ENCODE assay signal across 17 cellular contexts in the genomic region with DNA sequence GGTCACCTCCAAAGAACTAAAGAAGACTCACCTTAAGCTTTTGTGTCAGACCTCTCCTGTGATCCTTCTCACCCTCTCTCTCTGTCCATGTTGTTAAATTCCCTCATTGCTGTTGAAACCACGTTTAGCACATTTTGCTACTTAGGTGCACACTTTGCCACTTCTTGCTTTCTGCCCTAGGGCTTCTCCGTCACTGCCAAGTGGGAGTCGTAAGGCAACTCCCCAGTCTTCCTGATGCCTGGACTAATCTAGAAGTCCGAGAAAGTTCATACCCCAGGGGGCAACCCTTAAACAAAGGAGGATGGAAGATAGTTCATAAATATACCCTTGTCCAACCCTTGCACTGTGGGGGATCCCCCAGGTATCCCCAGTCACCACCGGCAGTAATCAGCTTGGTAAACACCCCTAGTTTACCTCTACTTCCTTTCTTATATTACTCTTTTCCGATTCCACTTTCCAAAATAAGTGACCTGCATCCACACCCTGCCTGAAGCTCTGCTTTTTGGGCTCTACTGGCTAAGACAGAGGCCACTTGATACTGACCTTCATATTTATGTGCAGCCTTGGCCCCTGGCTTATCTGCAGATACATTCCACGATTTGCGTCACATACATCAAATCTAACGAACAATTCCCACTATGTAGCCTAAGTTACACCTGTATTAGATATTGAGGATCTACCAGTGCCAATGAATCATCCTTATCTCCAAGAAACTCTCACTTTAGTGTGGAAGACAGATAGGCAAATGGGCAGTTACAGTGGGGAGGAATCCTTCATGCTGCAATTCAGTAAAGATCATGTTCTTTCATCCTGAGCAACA.
DNase-seq lines count a peak whose midpoint lies in the region; TF ChIP-seq lines count a peak whose summit lies in the region.
"Had no signal": no experiment of that assay in that cellular context is flagged by ENCODE, and none has a peak within 500 bp of the region (broad histone marks: within the 10 kb centered on the region; RNA-seq: fewer than 3 reads in every experiment).

No MANE protein-coding gene starts in this region.

- no peak overlapping the region for H2AFZ ChIP-seq in fibroblast of lung (ENCODE audit: low read length)
- no peak overlapping the region for H2AFZ ChIP-seq in smooth muscle cell (ENCODE audit: low read depth)

- H3K4me2 ChIP-seq in BLaER1 treated with 17β-estradiol and CSF1 and Interleukin-3, amounts not matched to agents 10 nM and 100 nM: peak overlapping the region in 10 of 11 experiments; percentile 25 to 73 (median 54); a peak in 18 of 22 replicates
- no peak overlapping the region for H3K4me2 ChIP-seq in fibroblast of lung (ENCODE audit: extremely low read depth, insufficient read depth, low read length)
- H3K4me2 ChIP-seq in smooth muscle cell: no peak overlapping the region

- no peak for TF ChIP-seq CTCF in HFFc6 (IDR thresholded peaks at IDR 0.05)
- no peak for TF ChIP-seq CTCF in fibroblast of lung (conservative IDR thresholded peaks at IDR 0.05 in 1 of 2, IDR thresholded peaks at IDR 0.05 in 1 of 2; ENCODE audit: low read depth in 1 of 2, low read length in 2 of 2)
- TF ChIP-seq CTCF in smooth muscle cell (IDR thresholded peaks at IDR 0.05; ENCODE audit: borderline replicate concordance, insufficient read depth, poor library complexity, severe bottlenecking): no peak

- H3K36me3 ChIP-seq in BLaER1 treated with 17β-estradiol and CSF1 and Interleukin-3, amounts not matched to agents 10 nM and 100 nM: no peaks in the 10 kb centered on the region
- H3K36me3 ChIP-seq in fibroblast of lung (ENCODE audit: control insufficient read depth, insufficient read depth, low read length): no peaks in the 10 kb centered on the region
- no peaks in the 10 kb centered on the region for H3K36me3 ChIP-seq in smooth muscle cell (ENCODE audit: low read depth)
- H3K36me3 ChIP-seq: heart right ventricle, thoracic aorta, WERI-Rb-1 had no signal

- peak overlapping the region in 1 of 11 experiments; percentile 24; a peak in 1 of 22 replicates for H3K9ac ChIP-seq in BLaER1 treated with 17β-estradiol and CSF1 and Interleukin-3, amounts not matched to agents 10 nM and 100 nM
- no peak overlapping the region for H3K9ac ChIP-seq in fibroblast of lung (ENCODE audit: insufficient read depth, low read length)
- H3K9ac ChIP-seq in smooth muscle cell (ENCODE audit: low read depth): no peak overlapping the region

- peak overlapping the region in 8 of 11 experiments; percentile 21 to 67 (median 49); a peak in 14 of 22 replicates for H3K27ac ChIP-seq in BLaER1 treated with 17β-estradiol and CSF1 and Interleukin-3, amounts not matched to agents 10 nM and 100 nM
- H3K27ac ChIP-seq in fibroblast of lung (ENCODE audit: insufficient read depth, low read length) (peak overlapping the region; percentile 31), smooth muscle cell (ENCODE audit: low read depth) (no peak overlapping the region)
- H3K27ac ChIP-seq: body of pancreas, heart right ventricle, thoracic aorta, WERI-Rb-1 had no signal

- DNase-seq in HFFc6: no peak
- no peak for DNase-seq in activated T-helper 1 cell treated with anti-CD3 and anti-CD28 coated beads, Interleukin-12 subunit alpha, Interleukin-12 subunit beta, Interleukin-2, Interleukin-4 antibody, amounts not matched to agents 30 ng/mL and 10 ng/mL and 1 ng/mL, durations not matched to agents 14 hours and 24 hours and 36 hours (ENCODE audit: low spot score)
- no peak for DNase-seq in fibroblast of lung (ENCODE audit: low read depth in 2 of 2)
- DNase-seq in smooth muscle cell (lab: John Stamatoyannopoulos, UW; ENCODE audit: unreplicated experiment): no peak
- DNase-seq in NOMO-1 treated with DMSO at 0.1 percent for 48 hours (lab: John Stamatoyannopoulos, UW; ENCODE audit: unreplicated experiment): no peak
- no peak for DNase-seq in AML-193 (lab: John Stamatoyannopoulos, UW)
- DNase-seq: CD8-positive, alpha-beta memory T cell; NCI-H1048; small intestine; stimulated activated naive B cell treated with anti-CD40 and anti-IgM and Interleukin-4, amounts not matched to agents 10 μg/mL and 1 μg/mL and 100 μg/mL, for 72 hours; T-helper 9 cell; WERI-Rb-1 had no signal

- H4K20me1 ChIP-seq in BLaER1 treated with 17β-estradiol and CSF1 and Interleukin-3, amounts not matched to agents 10 nM and 100 nM: no peaks in the 10 kb centered on the region
- H4K20me1 ChIP-seq in fibroblast of lung (ENCODE audit: control insufficient read depth, extremely low read depth, insufficient read depth, low read length) (no peaks in the 10 kb centered on the region), smooth muscle cell (ENCODE audit: low read depth) (no peaks in the 10 kb centered on the region)

- no peaks in the 10 kb centered on the region for H3K9me3 ChIP-seq in BLaER1 treated with 17β-estradiol and CSF1 and Interleukin-3, amounts not matched to agents 10 nM and 100 nM (replicated peaks in 1 of 11)
- H3K9me3 ChIP-seq in fibroblast of lung (ENCODE audit: control insufficient read depth, insufficient read depth, low read depth, low read length) (no peaks in the 10 kb centered on the region), smooth muscle cell (replicated peaks; ENCODE audit: low read depth) (no peaks in the 10 kb centered on the region)
- H3K9me3 ChIP-seq: body of pancreas, heart right ventricle, thoracic aorta had no signal

- no peaks in the 10 kb centered on the region for H3F3A ChIP-seq in smooth muscle cell (ENCODE audit: low read depth)

- H3K4me3 Mint-ChIP-seq in HFFc6: peak overlapping the region; percentile 16; the same call in 1 of the 2 replicates
- peak overlapping the region; percentile 48 for H3K4me3 Mint-ChIP-seq in activated T-helper 1 cell treated with anti-CD3 and anti-CD28 coated beads, Interleukin-12 subunit alpha, Interleukin-12 subunit beta, Interleukin-2, Interleukin-4 antibody, amounts not matched to agents 30 ng/mL and 10 ng/mL and 1 ng/mL, durations not matched to agents 14 hours and 24 hours and 36 hours
- H3K4me3 Mint-ChIP-seq: activated naive CD8-positive, alpha-beta T cell; stimulated activated naive B cell treated with anti-CD40 and anti-IgM and Interleukin-4, amounts not matched to agents 10 μg/mL and 1 μg/mL and 100 μg/mL, for 72 hours had no signal

- no peaks in the 10 kb centered on the region for H3K27me3 ChIP-seq in BLaER1 treated with 17β-estradiol and CSF1 and Interleukin-3, amounts not matched to agents 10 nM and 100 nM
- H3K27me3 ChIP-seq in fibroblast of lung (ENCODE audit: control insufficient read depth, insufficient read depth, low read length): no peaks in the 10 kb centered on the region
- no peaks in the 10 kb centered on the region for H3K27me3 ChIP-seq in smooth muscle cell (ENCODE audit: low read depth)
- H3K27me3 ChIP-seq: body of pancreas had no signal

- no peaks in the 10 kb centered on the region for H3K9me3 Mint-ChIP-seq in HFFc6
- H3K9me3 Mint-ChIP-seq in activated T-helper 1 cell treated with anti-CD3 and anti-CD28 coated beads, Interleukin-12 subunit alpha, Interleukin-12 subunit beta, Interleukin-2, Interleukin-4 antibody, amounts not matched to agents 30 ng/mL and 10 ng/mL and 1 ng/mL, durations not matched to agents 14 hours and 24 hours and 36 hours: peaks cover 29% of the 10 kb centered on the region
- H3K9me3 Mint-ChIP-seq: CD8-positive, alpha-beta memory T cell; stimulated activated naive B cell treated with anti-CD40 and anti-IgM and Interleukin-4, amounts not matched to agents 10 μg/mL and 1 μg/mL and 100 μg/mL, for 72 hours had no signal

- H3K4me1 Mint-ChIP-seq in HFFc6 (ENCODE audit: low read depth): peaks cover 33% of the 10 kb centered on the region
- H3K4me1 Mint-ChIP-seq in activated T-helper 1 cell treated with anti-CD3 and anti-CD28 coated beads, Interleukin-12 subunit alpha, Interleukin-12 subunit beta, Interleukin-2, Interleukin-4 antibody, amounts not matched to agents 30 ng/mL and 10 ng/mL and 1 ng/mL, durations not matched to agents 14 hours and 24 hours and 36 hours (ENCODE audit: low read depth): peaks cover 44% of the 10 kb centered on the region
- H3K4me1 Mint-ChIP-seq: stimulated activated naive B cell treated with anti-CD40 and anti-IgM and Interleukin-4, amounts not matched to agents 10 μg/mL and 1 μg/mL and 100 μg/mL, for 72 hours had no signal

- H3K79me2 ChIP-seq in fibroblast of lung (ENCODE audit: control insufficient read depth, insufficient read depth, low read length) (no peaks in the 10 kb centered on the region), smooth muscle cell (ENCODE audit: low read depth) (no peaks in the 10 kb centered on the region)

- peak overlapping the region; percentile 63 for H3K27ac Mint-ChIP-seq in HFFc6
- peak overlapping the region; percentile 94 for H3K27ac Mint-ChIP-seq in activated T-helper 1 cell treated with anti-CD3 and anti-CD28 coated beads, Interleukin-12 subunit alpha, Interleukin-12 subunit beta, Interleukin-2, Interleukin-4 antibody, amounts not matched to agents 30 ng/mL and 10 ng/mL and 1 ng/mL, durations not matched to agents 14 hours and 24 hours and 36 hours
- H3K27ac Mint-ChIP-seq: stimulated activated naive B cell treated with anti-CD40 and anti-IgM and Interleukin-4, amounts not matched to agents 10 μg/mL and 1 μg/mL and 100 μg/mL, for 72 hours had no signal

- H3K4me3 ChIP-seq in BLaER1 treated with 17β-estradiol and CSF1 and Interleukin-3, amounts not matched to agents 10 nM and 100 nM: no peak overlapping the region
- no peak overlapping the region for H3K4me3 ChIP-seq in fibroblast of lung (replicated peaks in 1 of 4; ENCODE audit: control extremely low read depth in 1 of 4, insufficient read depth in 1 of 4, low read depth in 3 of 4, low read length in 4 of 4)
- H3K4me3 ChIP-seq in smooth muscle cell: no peak overlapping the region
- H3K4me3 ChIP-seq: body of pancreas, heart right ventricle, thoracic aorta had no signal

- H3K4me1 ChIP-seq in BLaER1 treated with 17β-estradiol and CSF1 and Interleukin-3, amounts not matched to agents 10 nM and 100 nM: peaks cover 10 to 30% (median 19%) of the 10 kb centered on the region in 10 experiments
- H3K4me1 ChIP-seq in fibroblast of lung (ENCODE audit: control insufficient read depth, extremely low read depth, insufficient read depth, low read length): peaks cover 6% of the 10 kb centered on the region
- H3K4me1 ChIP-seq in smooth muscle cell (ENCODE audit: low read depth): peaks cover 7% of the 10 kb centered on the region
- H3K4me1 ChIP-seq: body of pancreas, heart right ventricle had no signal

- no peaks in the 10 kb centered on the region for H3K36me3 Mint-ChIP-seq in HFFc6 (ENCODE audit: low read depth)
- H3K36me3 Mint-ChIP-seq in activated T-helper 1 cell treated with anti-CD3 and anti-CD28 coated beads, Interleukin-12 subunit alpha, Interleukin-12 subunit beta, Interleukin-2, Interleukin-4 antibody, amounts not matched to agents 30 ng/mL and 10 ng/mL and 1 ng/mL, durations not matched to agents 14 hours and 24 hours and 36 hours (ENCODE audit: low read depth): peaks cover 19% of the 10 kb centered on the region
- H3K36me3 Mint-ChIP-seq: stimulated activated naive B cell treated with anti-CD40 and anti-IgM and Interleukin-4, amounts not matched to agents 10 μg/mL and 1 μg/mL and 100 μg/mL, for 72 hours had no signal

- intact Hi-C loops in activated T-helper 1 cell treated with anti-CD3 and anti-CD28 coated beads, Interleukin-12 subunit alpha, Interleukin-12 subunit beta, Interleukin-2, Interleukin-4 antibody, amounts not matched to agents 30 ng/mL and 10 ng/mL and 1 ng/mL, durations not matched to agents 14 hours and 24 hours and 36 hours (cut with micrococcal nuclease): loop anchor here (1.0 to 10.0 kb wide), 9 partner anchors 21 to 716 kb away; no protein-coding TSS in a partner anchor

- H3K27me3 Mint-ChIP-seq in HFFc6 (ENCODE audit: insufficient read depth): no peaks in the 10 kb centered on the region; the same call in 1 of the 2 replicates
- H3K27me3 Mint-ChIP-seq in activated T-helper 1 cell treated with anti-CD3 and anti-CD28 coated beads, Interleukin-12 subunit alpha, Interleukin-12 subunit beta, Interleukin-2, Interleukin-4 antibody, amounts not matched to agents 30 ng/mL and 10 ng/mL and 1 ng/mL, durations not matched to agents 14 hours and 24 hours and 36 hours (ENCODE audit: insufficient read depth): no peaks in the 10 kb centered on the region
- H3K27me3 Mint-ChIP-seq: activated naive CD8-positive, alpha-beta T cell; stimulated activated naive B cell treated with anti-CD40 and anti-IgM and Interleukin-4, amounts not matched to agents 10 μg/mL and 1 μg/mL and 100 μg/mL, for 72 hours had no signal

- WGBS in smooth muscle cell (ENCODE audit: low lambda C conversion rate): 86% methylated on average over 9 of the region's 9 CpGs

Comparison
In these comparisons a context has a peak if more than half of its experiments do, and no peak if none do; other contexts are left out.
1. H3K4me2 ChIP-seq: peak in BLaER1 treated with 17β-estradiol and CSF1 and Interleukin-3, amounts not matched to agents 10 nM and 100 nM (10 of 11); none in fibroblast of lung (single experiment) and smooth muscle cell (single experiment).